ENCODE assay signal across 1 cellular context in the genomic region with DNA sequence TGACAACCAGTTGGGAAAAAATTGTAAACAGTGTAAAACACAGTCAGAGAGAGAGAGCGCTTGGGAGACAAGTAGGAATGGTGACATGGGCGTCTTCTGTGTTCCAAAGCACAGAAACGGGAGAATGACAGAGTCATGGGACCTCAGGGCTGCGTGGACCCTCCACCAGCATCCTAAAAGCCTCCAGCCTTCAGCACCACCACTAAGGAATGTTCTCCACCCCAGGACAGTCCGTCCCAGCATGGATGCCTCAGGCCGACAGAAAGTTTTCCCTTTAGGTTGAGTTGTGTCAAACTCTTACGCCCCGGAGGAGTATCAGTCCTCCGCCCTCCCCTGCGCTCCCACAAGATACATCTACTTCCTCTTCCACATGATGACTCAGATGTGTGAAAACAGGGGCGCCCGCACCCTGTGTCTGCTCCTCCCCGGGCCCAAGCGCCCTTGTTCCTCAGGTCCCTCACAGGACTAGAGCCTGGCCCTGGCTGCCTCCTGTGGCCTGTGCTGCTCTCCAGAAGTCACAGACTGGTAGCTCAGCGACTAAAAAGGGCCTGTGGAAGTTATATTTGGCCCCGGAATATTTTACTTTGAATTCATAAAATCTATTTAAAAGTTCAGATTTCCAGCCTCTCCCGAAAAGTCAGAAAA.
TF ChIP-seq lines count a peak whose summit lies in the region.

No MANE protein-coding gene starts in this region.

TF ChIP-seq in SK-N-SH, 30 proteins besides CTCF, POLR2A, EP300 and RAD21 (continued from another document):
- TF ChIP-seq, protein P1, sequence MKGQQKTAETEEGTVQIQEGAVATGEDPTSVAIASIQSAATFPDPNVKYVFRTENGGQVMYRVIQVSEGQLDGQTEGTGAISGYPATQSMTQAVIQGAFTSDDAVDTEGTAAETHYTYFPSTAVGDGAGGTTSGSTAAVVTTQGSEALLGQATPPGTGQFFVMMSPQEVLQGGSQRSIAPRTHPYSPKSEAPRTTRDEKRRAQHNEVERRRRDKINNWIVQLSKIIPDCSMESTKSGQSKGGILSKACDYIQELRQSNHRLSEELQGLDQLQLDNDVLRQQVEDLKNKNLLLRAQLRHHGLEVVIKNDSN (IDR thresholded peaks at IDR 0.05; ENCODE audit: borderline replicate concordance, low read depth) = no peak
- no peak for TF ChIP-seq MAX (IDR thresholded peaks at IDR 0.05; ENCODE audit: low read depth)
- TF ChIP-seq REST (IDR thresholded peaks at IDR 0.05; ENCODE audit: low read depth, low read length) = no peak
- no peak for TF ChIP-seq GABPA (IDR thresholded peaks at IDR 0.05; ENCODE audit: low read depth)
